Comparison of ENCODE assay signal across 23 cellular contexts in the genomic region with DNA sequence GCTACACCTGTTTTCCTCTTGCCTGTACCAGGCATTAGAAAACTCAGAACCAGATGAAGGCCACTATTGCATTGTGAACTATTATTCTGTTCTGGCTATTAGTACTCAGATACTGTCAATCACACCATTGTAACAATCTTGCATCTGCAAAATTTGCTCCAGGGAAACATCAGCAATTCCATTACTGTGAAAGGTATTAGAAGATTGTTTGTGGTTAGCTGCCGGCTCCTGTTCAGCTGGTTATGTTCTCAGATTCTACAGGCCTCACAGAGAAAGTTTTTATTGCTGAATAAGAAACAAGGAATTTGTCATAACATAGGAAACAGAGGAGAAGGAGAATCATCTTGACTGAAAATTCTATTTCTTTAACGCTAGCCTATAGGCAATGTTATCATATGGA.
DNase-seq lines count a peak whose midpoint lies in the region; ATAC-seq lines count a peak whose summit lies in the region.
"Had no signal": no experiment of that assay in that cellular context is flagged by ENCODE, and none has a peak within 500 bp of the region (broad histone marks: within the 10 kb centered on the region; RNA-seq: fewer than 3 reads in every experiment).

No MANE protein-coding gene starts in this region.

- DNase-seq in AG08395 (ENCODE audit: low spot score) (peak; percentile 3), adipocyte (ENCODE audit: low read depth) (peak; percentile 31), dedifferentiated amniotic fluid mesenchymal stem cell (ENCODE audit: extremely low spot score) (peak; percentile 33), non-pigmented ciliary epithelial cell (ENCODE audit: low read depth) (peak; percentile 20), putamen (ENCODE audit: low spot score) (no peak)
- DNase-seq in activated CD4-positive, alpha-beta T cell treated with anti-CD3 and anti-CD28 coated beads for 1 hour, result no peak
- DNase-seq: CD4-positive, alpha-beta T cell; COR-L47; DMS79 treated with DMSO at 0.1 percent for 48 hours; IMR-90; NCI-H1694; NCI-H2081; NCI-H2171; NCI-H345; NCI-H524; NCI-H82; SIG-M5; SK-N-SH had no signal

- no peak for ATAC-seq in GM21423 (IDR thresholded peaks at IDR 0.05; ENCODE audit: unreplicated experiment)
- no peak for ATAC-seq in GM21381 (IDR thresholded peaks at IDR 0.05; ENCODE audit: unreplicated experiment)
- ATAC-seq: Panc1 had no signal

- peaks cover 10% of the 10 kb centered on the region for H3K9me3 ChIP-seq in adipocyte (ENCODE audit: control insufficient read depth, low read length)
- H3K9me3 ChIP-seq: BLaER1, SK-N-SH had no signal

- H3K27me3 ChIP-seq in adipocyte (replicated peaks; ENCODE audit: control insufficient read depth, insufficient read depth, low read length), result no peaks in the 10 kb centered on the region
- H3K27me3 ChIP-seq: BLaER1 had no signal

- no peak overlapping the region for H3K9ac ChIP-seq in adipocyte (ENCODE audit: low read length)
- H3K9ac ChIP-seq: BLaER1, KMS-11, SK-N-SH had no signal

- no peak overlapping the region for H3K4me3 ChIP-seq in adipocyte (ENCODE audit: low read length)
- H3K4me3 ChIP-seq: BLaER1 had no signal

- no peaks in the 10 kb centered on the region for H3K4me1 ChIP-seq in adipocyte (ENCODE audit: control insufficient read depth, insufficient read depth, low read length)
- H3K4me1 ChIP-seq: BLaER1 had no signal

- no peaks in the 10 kb centered on the region for H3K36me3 ChIP-seq in adipocyte (ENCODE audit: control insufficient read depth, insufficient read depth, low read length, severe bottlenecking)
- H3K36me3 ChIP-seq: BLaER1 had no signal

Comparison
In these comparisons a context has a peak if more than half of its experiments do, and no peak if none do; other contexts are left out.
1. DNase-seq: peak in AG08395 (single experiment), adipocyte (single experiment), dedifferentiated amniotic fluid mesenchymal stem cell (single experiment) and non-pigmented ciliary epithelial cell (single experiment); none in putamen (single experiment) and activated CD4-positive, alpha-beta T cell treated with anti-CD3 and anti-CD28 coated beads for 1 hour (single experiment).